In genomic region chr1:208159542-208160258, GRCh38 we compare ENCODE assay signal across 12 cellular contexts.
DNase-seq lines count a peak whose midpoint lies in the region; ATAC-seq lines count a peak whose summit lies in the region.
"Had no signal": no experiment of that assay in that cellular context is flagged by ENCODE, and none has a peak within 500 bp of the region (broad histone marks: within the 10 kb centered on the region; RNA-seq: fewer than 3 reads in every experiment).

No MANE protein-coding gene starts in this region.

- no peaks in the 10 kb centered on the region for H3K36me3 Mint-ChIP-seq in activated T-helper 1 cell treated with anti-CD3 and anti-CD28 coated beads, Interleukin-12 subunit alpha, Interleukin-12 subunit beta, Interleukin-2, Interleukin-4 antibody, amounts not matched to agents 30 ng/mL and 10 ng/mL and 1 ng/mL, durations not matched to agents 14 hours and 24 hours and 36 hours (ENCODE audit: low read depth)

- H3K27me3 ChIP-seq in aorta (ENCODE audit: control insufficient read depth in 1 of 2, insufficient read depth in 2 of 2, low read length in 1 of 2) = no peaks in the 10 kb centered on the region

- peaks cover 26% of the 10 kb centered on the region for H3K36me3 ChIP-seq in mesodermal cell (ENCODE audit: control insufficient read depth, insufficient read depth, low read length)
- H3K36me3 ChIP-seq in aorta (ENCODE audit: control insufficient read depth in 1 of 2, insufficient read depth in 2 of 2, low read length in 1 of 2) = no peaks in the 10 kb centered on the region

- 67 to 70% methylated on average over 9 of the region's 11 CpGs for WGBS in mesodermal cell (ENCODE audit: insufficient coverage in 2 of 2), 2 experiments
- WGBS in aorta, 2 donors = 49 to 60% methylated on average over 11 of the region's 11 CpGs

- no peak for DNase-seq in Right ventricle myocardium inferior (ENCODE audit: missing footprints)
- DNase-seq in cardiac septum (ENCODE audit: low spot score) = no peak
- peak; percentile 61 for DNase-seq in cerebellum (ENCODE audit: low spot score)
- DNase-seq in aorta = peak in 1 of 2 donors; percentile 69
- DNase-seq in stimulated activated CD4-positive, alpha-beta T cell treated with anti-CD3 and anti-CD28 coated beads, Interleukin-12 subunit alpha, Interleukin-12 subunit beta, amount 100 ng/mL, for 4 hours = no peak
- no peak for DNase-seq in activated T-helper 1 cell treated with anti-CD3 and anti-CD28 coated beads, Interleukin-12 subunit alpha, Interleukin-12 subunit beta, Interleukin-2, Interleukin-4 antibody, amounts not matched to agents 30 ng/mL and 10 ng/mL and 1 ng/mL, durations not matched to agents 14 hours and 24 hours and 36 hours (ENCODE audit: low spot score)
- DNase-seq: activated naive CD4-positive, alpha-beta T cell treated with Interleukin-2 at 50 U/mL for 16 hours; NCI-H2029; T-helper 2 cell had no signal

- ATAC-seq in Right ventricle myocardium inferior = peak; percentile 18
- peak; percentile 37 for ATAC-seq in aorta (ENCODE audit: low FRiP score)
- no peak for ATAC-seq in HG03342 (IDR thresholded peaks at IDR 0.05; ENCODE audit: unreplicated experiment)
- ATAC-seq: A549 had no signal

- no peak overlapping the region for H3K4me3 Mint-ChIP-seq in activated T-helper 1 cell treated with anti-CD3 and anti-CD28 coated beads, Interleukin-12 subunit alpha, Interleukin-12 subunit beta, Interleukin-2, Interleukin-4 antibody, amounts not matched to agents 30 ng/mL and 10 ng/mL and 1 ng/mL, durations not matched to agents 14 hours and 24 hours and 36 hours

- H3K27me3 Mint-ChIP-seq in activated T-helper 1 cell treated with anti-CD3 and anti-CD28 coated beads, Interleukin-12 subunit alpha, Interleukin-12 subunit beta, Interleukin-2, Interleukin-4 antibody, amounts not matched to agents 30 ng/mL and 10 ng/mL and 1 ng/mL, durations not matched to agents 14 hours and 24 hours and 36 hours (ENCODE audit: insufficient read depth) = peaks cover 15% of the 10 kb centered on the region

- H3K27ac Mint-ChIP-seq in activated T-helper 1 cell treated with anti-CD3 and anti-CD28 coated beads, Interleukin-12 subunit alpha, Interleukin-12 subunit beta, Interleukin-2, Interleukin-4 antibody, amounts not matched to agents 30 ng/mL and 10 ng/mL and 1 ng/mL, durations not matched to agents 14 hours and 24 hours and 36 hours = no peak overlapping the region

- H3K4me1 Mint-ChIP-seq in activated T-helper 1 cell treated with anti-CD3 and anti-CD28 coated beads, Interleukin-12 subunit alpha, Interleukin-12 subunit beta, Interleukin-2, Interleukin-4 antibody, amounts not matched to agents 30 ng/mL and 10 ng/mL and 1 ng/mL, durations not matched to agents 14 hours and 24 hours and 36 hours (ENCODE audit: low read depth) = no peaks in the 10 kb centered on the region

- no peaks in the 10 kb centered on the region for H3K9me3 Mint-ChIP-seq in activated T-helper 1 cell treated with anti-CD3 and anti-CD28 coated beads, Interleukin-12 subunit alpha, Interleukin-12 subunit beta, Interleukin-2, Interleukin-4 antibody, amounts not matched to agents 30 ng/mL and 10 ng/mL and 1 ng/mL, durations not matched to agents 14 hours and 24 hours and 36 hours

- H3K4me3 ChIP-seq in mesodermal cell (ENCODE audit: extremely low read depth, insufficient read depth, low read length, poor library complexity, severe bottlenecking) (no peak overlapping the region), aorta (ENCODE audit: low read length in 2 of 2) (no peak overlapping the region)
- H3K4me3 ChIP-seq: A549 had no signal

- H3K9me3 ChIP-seq in mesodermal cell (ENCODE audit: control insufficient read depth, low read length) (no peaks in the 10 kb centered on the region), aorta (ENCODE audit: control insufficient read depth, low read length) (no peaks in the 10 kb centered on the region)
- H3K9me3 ChIP-seq: A549 had no signal

- intact Hi-C loops in Right ventricle myocardium inferior (cut with DNase I) = loop anchor here (5.0 kb wide), 1 partner anchor 68 kb away; no protein-coding TSS in a partner anchor
- intact Hi-C loops in cardiac septum (cut with DNase I) = no loop called here
- intact Hi-C loops in aorta (cut with DNase I) = no loop called here
- intact Hi-C loops in activated T-helper 1 cell treated with anti-CD3 and anti-CD28 coated beads, Interleukin-12 subunit alpha, Interleukin-12 subunit beta, Interleukin-2, Interleukin-4 antibody, amounts not matched to agents 30 ng/mL and 10 ng/mL and 1 ng/mL, durations not matched to agents 14 hours and 24 hours and 36 hours (cut with micrococcal nuclease) = no loop called here

- H3K27ac ChIP-seq in mesodermal cell (ENCODE audit: low read depth, low read length, severe bottlenecking) (peak overlapping the region; percentile 87), aorta (ENCODE audit: low read depth in 1 of 2, low read length in 2 of 2) (no peak overlapping the region)
- H3K27ac ChIP-seq: A549 had no signal

- peaks cover 49% of the 10 kb centered on the region for H3K4me1 ChIP-seq in mesodermal cell (ENCODE audit: control insufficient read depth, insufficient read depth, low read length, poor library complexity, severe bottlenecking)
- peaks cover 0 to 4% of the 10 kb centered on the region in 2 donors for H3K4me1 ChIP-seq in aorta (ENCODE audit: control insufficient read depth in 1 of 2, insufficient read depth in 2 of 2, low read length in 2 of 2)
- H3K4me1 ChIP-seq: A549 had no signal
